In genomic region chr2:10473121-10473756, GRCh38 we compare ENCODE assay signal across 14 cellular contexts. TPM values are rescaled to one million over a fixed set of nuclear protein-coding genes. Genes with fewer than 3 reads are reported as not detected.
DNase-seq lines count a peak whose midpoint lies in the region; ATAC-seq and TF ChIP-seq lines count a peak whose summit lies in the region.
"Had no signal": no experiment of that assay in that cellular context is flagged by ENCODE, and none has a peak within 500 bp of the region (broad histone marks: within the 10 kb centered on the region; RNA-seq: fewer than 3 reads in every experiment).

No MANE protein-coding gene starts in this region.

- H3K4me1 ChIP-seq in BLaER1 = peaks cover 74% of the 10 kb centered on the region
- no peaks in the 10 kb centered on the region for H3K4me1 ChIP-seq in left lung
- H3K4me1 ChIP-seq in sigmoid colon = no peaks in the 10 kb centered on the region

- no peak overlapping the region for H3K27ac ChIP-seq in BLaER1
- no peak overlapping the region for H3K27ac ChIP-seq in left lung
- H3K27ac ChIP-seq in sigmoid colon = no peak overlapping the region

- peak; percentile 60 for DNase-seq in H7
- DNase-seq in left lung = peak; percentile 12 to 23
- peak; percentile 48 for DNase-seq in sigmoid colon
- DNase-seq in T-helper 1 cell = no peak
- DNase-seq: ACHN; C1 segment of cervical spinal cord; CD8-positive, alpha-beta T cell; COR-L47; DMS153; DMS79 treated with DMSO at 0.1 percent for 48 hours; EL had no signal

- ATAC-seq in left lung = no peak
- no peak for ATAC-seq in GM21447 (IDR thresholded peaks at IDR 0.05; ENCODE audit: unreplicated experiment)
- ATAC-seq in GM19397 (IDR thresholded peaks at IDR 0.05; ENCODE audit: unreplicated experiment) = no peak
- ATAC-seq: CD8-positive, alpha-beta T cell had no signal

- 84 to 87% methylated on average over 5 of the region's 5 CpGs for WGBS in sigmoid colon, 2 donors

- no peak for TF ChIP-seq POLR2A in sigmoid colon (IDR thresholded peaks at IDR 0.05)

- H3K27me3 ChIP-seq in BLaER1 (no peaks in the 10 kb centered on the region), H7 (ENCODE audit: control insufficient read depth, insufficient read depth, low read length) (no peaks in the 10 kb centered on the region; the same call in 1 of the 2 replicates), left lung (no peaks in the 10 kb centered on the region), sigmoid colon (no peaks in the 10 kb centered on the region)

- peak overlapping the region; percentile 91; the same call in 1 of the 2 replicates for H3K4me2 ChIP-seq in BLaER1

- no peak for TF ChIP-seq EP300 in sigmoid colon (IDR thresholded peaks at IDR 0.05)

- no peaks in the 10 kb centered on the region for H4K20me1 ChIP-seq in BLaER1

- TF ChIP-seq CTCF in left lung (IDR thresholded peaks at IDR 0.05) = no peak
- no peak for TF ChIP-seq CTCF in sigmoid colon (IDR thresholded peaks at IDR 0.05)

- no peak overlapping the region for H3K4me3 ChIP-seq in BLaER1
- H3K4me3 ChIP-seq in H7 (ENCODE audit: insufficient read depth, low read depth, low read length) = no peak overlapping the region
- H3K4me3 ChIP-seq in left lung = no peak overlapping the region
- no peak overlapping the region for H3K4me3 ChIP-seq in sigmoid colon

- H3K9ac ChIP-seq in BLaER1 = no peak overlapping the region

- intact Hi-C loops in left lung (cut with DNase I) (no loop called here), sigmoid colon (cut with DNase I) (no loop called here)

- no peaks in the 10 kb centered on the region for H3K9me3 ChIP-seq in BLaER1
- no peaks in the 10 kb centered on the region for H3K9me3 ChIP-seq in left lung
- H3K9me3 ChIP-seq in sigmoid colon = no peaks in the 10 kb centered on the region

- H3K36me3 ChIP-seq in BLaER1 (no peaks in the 10 kb centered on the region), H7 (replicated peaks; ENCODE audit: control insufficient read depth, insufficient read depth, low read length) (no peaks in the 10 kb centered on the region), left lung (no peaks in the 10 kb centered on the region), sigmoid colon (no peaks in the 10 kb centered on the region)

RNA-seq across cellular contexts. Expression of gene ODC1, which starts 25.1 kb away (rescaled TPM):
- 95.6 and 175 TPM in 2 replicates for total RNA-seq in H7 (2014; rRNA removed; shearing (Covaris generic))
- total RNA-seq in left lung (10 to 100 TPM; 55.0 to 98.4 TPM), sigmoid colon (10 to 100 TPM; 44.6 to 84.4 (median 53.7) TPM)
- polyA plus RNA-seq in sigmoid colon = 10 to 100 TPM; 34.8 to 88.2 (median 54.3) TPM

Comparison
In these comparisons a context has a peak if more than half of its experiments do, and no peak if none do; other contexts are left out.
1. DNase-seq: peak in H7 (single experiment), left lung (2 of 2) and sigmoid colon (single experiment); none in T-helper 1 cell (0 of 5).